ENCODE assay signal across 6 cellular contexts in genomic region chr10:102820008-102820407, GRCh38. TPM values are rescaled to one million over a fixed set of nuclear protein-coding genes. Genes with fewer than 3 reads are reported as not detected.
"Had no signal": no experiment of that assay in that cellular context is flagged by ENCODE, and none has a peak within 500 bp of the region (broad histone marks: within the 10 kb centered on the region; RNA-seq: fewer than 3 reads in every experiment).

No MANE protein-coding gene starts in this region.

RNA-seq across cellular contexts. Expression of gene CYP17A1, which starts 17.2 kb away (rescaled TPM):
- total RNA-seq: M059J, PC-3, Peyer's patch, Right ventricle myocardium superior, SJSA1 had no signal
- polyA plus RNA-seq: SK-N-SH had no signal
